ENCODE assay signal across 13 cellular contexts in the genomic region with DNA sequence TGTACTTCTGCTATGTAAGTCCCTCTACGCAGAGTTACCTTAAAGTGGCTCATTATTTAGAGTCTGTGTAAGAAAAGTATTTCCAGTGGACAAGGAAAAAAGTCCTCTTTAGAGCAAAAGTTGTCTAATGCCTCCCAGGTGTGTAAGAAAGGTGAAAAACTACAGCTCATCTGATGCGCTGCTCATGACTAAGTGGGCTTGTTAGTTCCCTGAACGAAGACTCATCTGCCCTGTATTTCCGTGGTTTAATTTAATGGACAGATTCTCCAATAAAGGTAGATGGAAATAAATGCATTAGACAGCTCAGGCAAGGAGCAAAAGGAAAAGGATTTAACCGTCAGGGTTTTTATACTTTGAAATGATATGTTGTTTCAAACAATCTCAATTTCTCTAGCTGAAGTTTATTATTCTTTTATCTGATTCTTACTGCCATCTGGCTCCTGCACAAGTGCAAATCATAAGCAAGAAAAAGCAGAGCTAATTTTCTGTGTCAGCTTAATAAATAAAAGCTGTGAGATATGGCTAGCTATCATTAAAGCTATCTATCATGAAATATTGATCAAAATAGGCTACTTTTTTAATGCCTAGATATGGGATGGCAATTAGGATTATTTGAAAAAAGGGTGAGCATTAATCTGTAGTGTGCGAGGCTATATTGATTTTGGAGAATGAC.
A peak's percentile ranks its signal among the peaks of the same experiment; 100 is the strongest.
DNase-seq lines count a peak whose midpoint lies in the region; ATAC-seq and TF ChIP-seq lines count a peak whose summit lies in the region.
"Had no signal": no experiment of that assay in that cellular context is flagged by ENCODE, and none has a peak within 500 bp of the region (broad histone marks: within the 10 kb centered on the region; RNA-seq: fewer than 3 reads in every experiment).

No MANE protein-coding gene starts in this region.

- H3K4me1 ChIP-seq in mammary epithelial cell (ENCODE audit: insufficient read depth, low read length), result peaks cover 8% of the 10 kb centered on the region
- H3K4me1 ChIP-seq in breast epithelium, result no peaks in the 10 kb centered on the region
- H3K4me1 ChIP-seq in smooth muscle cell (ENCODE audit: low read depth), result no peaks in the 10 kb centered on the region

- TF ChIP-seq POLR2A in breast epithelium (IDR thresholded peaks at IDR 0.05), result no peak

- H3K79me2 ChIP-seq in mammary epithelial cell (ENCODE audit: insufficient read depth, low read length), result no peaks in the 10 kb centered on the region
- no peaks in the 10 kb centered on the region for H3K79me2 ChIP-seq in smooth muscle cell (ENCODE audit: low read depth)

- H3K27me3 ChIP-seq in mammary epithelial cell (ENCODE audit: insufficient read depth, low read length), result no peaks in the 10 kb centered on the region
- H3K27me3 ChIP-seq in breast epithelium, result no peaks in the 10 kb centered on the region
- H3K27me3 ChIP-seq in smooth muscle cell (ENCODE audit: low read depth), result no peaks in the 10 kb centered on the region

- H3K9ac ChIP-seq in mammary epithelial cell (ENCODE audit: insufficient read depth, low read length), result no peak overlapping the region
- no peak overlapping the region for H3K9ac ChIP-seq in smooth muscle cell (ENCODE audit: low read depth)

- ATAC-seq in SK-N-SH treated with all-trans-retinoic acid at 6 μM for 48 hours, result peak; percentile 50

- H3K4me2 ChIP-seq in mammary epithelial cell (ENCODE audit: insufficient read depth, low read depth, low read length) (no peak overlapping the region), smooth muscle cell (no peak overlapping the region)

- H3K4me3 ChIP-seq in mammary epithelial cell (replicated peaks in 1 of 3; ENCODE audit: insufficient read depth in 1 of 3, low read depth in 2 of 3, low read length in 3 of 3) (no peak overlapping the region), breast epithelium (no peak overlapping the region), smooth muscle cell (no peak overlapping the region)

- in situ Hi-C loops in mammary epithelial cell (cut with MboI; ENCODE audit: low sequenced_read_pairs in 2 of 2), result no loop called here

- intact Hi-C loops in mammary epithelial cell (cut with micrococcal nuclease) (no loop called here), breast epithelium (cut with DNase I; ENCODE audit: low total_unique reads) (no loop called here), posterior vena cava (cut with DNase I) (no loop called here)

- no peak overlapping the region for H3K27ac ChIP-seq in mammary epithelial cell (ENCODE audit: insufficient read depth, low read depth, low read length)
- no peak overlapping the region for H3K27ac ChIP-seq in breast epithelium
- peak overlapping the region; percentile 24 for H3K27ac ChIP-seq in epithelial cell of prostate
- peak overlapping the region; percentile 1 for H3K27ac ChIP-seq in smooth muscle cell (ENCODE audit: low read depth)

- H2AFZ ChIP-seq in mammary epithelial cell (ENCODE audit: low read depth, low read length) (peak overlapping the region; percentile 55), smooth muscle cell (ENCODE audit: low read depth) (no peak overlapping the region)

- H3K36me3 ChIP-seq in mammary epithelial cell (ENCODE audit: insufficient read depth, low read length) (no peaks in the 10 kb centered on the region), breast epithelium (no peaks in the 10 kb centered on the region), smooth muscle cell (ENCODE audit: low read depth) (no peaks in the 10 kb centered on the region)

- H3K9me3 ChIP-seq in mammary epithelial cell (replicated peaks; ENCODE audit: insufficient read depth, low read length) (no peaks in the 10 kb centered on the region), breast epithelium (no peaks in the 10 kb centered on the region), smooth muscle cell (replicated peaks; ENCODE audit: low read depth) (no peaks in the 10 kb centered on the region)

- WGBS in mammary epithelial cell (ENCODE audit: low coverage, missing lambda C conversion rate), result 44% methylated on average over 6 of the region's 6 CpGs
- WGBS in smooth muscle cell (ENCODE audit: low lambda C conversion rate), result 69% methylated on average over 6 of the region's 6 CpGs

- H4K20me1 ChIP-seq in mammary epithelial cell (ENCODE audit: insufficient read depth, low read length), result no peaks in the 10 kb centered on the region
- no peaks in the 10 kb centered on the region for H4K20me1 ChIP-seq in smooth muscle cell (ENCODE audit: low read depth)

- peak; percentile 36 for DNase-seq in mammary epithelial cell
- no peak for DNase-seq in breast epithelium (ENCODE audit: low spot score in 2 of 2)
- no peak for DNase-seq in epithelial cell of prostate (ENCODE audit: low read depth, low spot score)
- DNase-seq in smooth muscle cell (lab: John Stamatoyannopoulos, UW; ENCODE audit: unreplicated experiment), result no peak
- DNase-seq in activated naive CD4-positive, alpha-beta T cell treated with Interleukin-2 at 50 U/mL for 16 hours, result no peak
- no peak for DNase-seq in posterior vena cava (ENCODE audit: low spot score)
- no peak for DNase-seq in GM19240 (ENCODE audit: insufficient read length, low spot score)
- DNase-seq: C1 segment of cervical spinal cord; CD4-positive, alpha-beta T cell; DMS53; GOT3; H9 had no signal

- CTCF ChIA-PET in mammary epithelial cell (lab: Charles Lee; ENCODE audit: low non-redundant PET), result no interaction called here

- TF ChIP-seq CTCF in mammary epithelial cell (conservative IDR thresholded peaks at IDR 0.05 in 1 of 2, IDR thresholded peaks at IDR 0.05 in 1 of 2; ENCODE audit: extremely low read depth in 1 of 2, insufficient read depth in 1 of 2, low read depth in 1 of 2, low read length in 2 of 2), result no peak
- TF ChIP-seq CTCF in breast epithelium (IDR thresholded peaks at IDR 0.05), result no peak
- no peak for TF ChIP-seq CTCF in smooth muscle cell (IDR thresholded peaks at IDR 0.05; ENCODE audit: borderline replicate concordance, insufficient read depth, poor library complexity, severe bottlenecking)

- dilution Hi-C loops in mammary epithelial cell (cut with HindIII; ENCODE audit: low sequenced_read_pairs), result no loop called here

- no peaks in the 10 kb centered on the region for H3F3A ChIP-seq in smooth muscle cell (ENCODE audit: low read depth)

- BruUV-seq in mammary epithelial cell (replicated peaks; lab: Mats Ljungman, UMichigan), result no TSS peak

TF ChIP-seq in SK-N-SH treated with all-trans-retinoic acid at 6 μM for 48 hours, 23 proteins besides CTCF, POLR2A, EP300 and RAD21:
- TF ChIP-seq, protein P1, sequence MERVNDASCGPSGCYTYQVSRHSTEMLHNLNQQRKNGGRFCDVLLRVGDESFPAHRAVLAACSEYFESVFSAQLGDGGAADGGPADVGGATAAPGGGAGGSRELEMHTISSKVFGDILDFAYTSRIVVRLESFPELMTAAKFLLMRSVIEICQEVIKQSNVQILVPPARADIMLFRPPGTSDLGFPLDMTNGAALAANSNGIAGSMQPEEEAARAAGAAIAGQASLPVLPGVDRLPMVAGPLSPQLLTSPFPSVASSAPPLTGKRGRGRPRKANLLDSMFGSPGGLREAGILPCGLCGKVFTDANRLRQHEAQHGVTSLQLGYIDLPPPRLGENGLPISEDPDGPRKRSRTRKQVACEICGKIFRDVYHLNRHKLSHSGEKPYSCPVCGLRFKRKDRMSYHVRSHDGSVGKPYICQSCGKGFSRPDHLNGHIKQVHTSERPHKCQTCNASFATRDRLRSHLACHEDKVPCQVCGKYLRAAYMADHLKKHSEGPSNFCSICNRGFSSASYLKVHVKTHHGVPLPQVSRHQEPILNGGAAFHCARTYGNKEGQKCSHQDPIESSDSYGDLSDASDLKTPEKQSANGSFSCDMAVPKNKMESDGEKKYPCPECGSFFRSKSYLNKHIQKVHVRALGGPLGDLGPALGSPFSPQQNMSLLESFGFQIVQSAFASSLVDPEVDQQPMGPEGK (CRISPR knock-in tag; IDR thresholded peaks at IDR 0.05; ENCODE audit: borderline replicate concordance), result no peak
- TF ChIP-seq ZNF565 (CRISPR knock-in tag; conservative IDR thresholded peaks at IDR 0.05; ENCODE audit: low read depth) (no peak), ZFP3 (CRISPR knock-in tag; IDR thresholded peaks at IDR 0.05) (no peak), TCF4 (CRISPR knock-in tag; IDR thresholded peaks at IDR 0.05; ENCODE audit: borderline replicate concordance) (peak; percentile 69), CSDC2 (CRISPR knock-in tag; IDR thresholded peaks at IDR 0.05) (no peak), ESRRG (CRISPR knock-in tag; IDR thresholded peaks at IDR 0.05) (no peak), ARNTL (CRISPR knock-in tag; IDR thresholded peaks at IDR 0.05; ENCODE audit: borderline replicate concordance, low read depth) (no peak)
- TF ChIP-seq, protein P2, sequence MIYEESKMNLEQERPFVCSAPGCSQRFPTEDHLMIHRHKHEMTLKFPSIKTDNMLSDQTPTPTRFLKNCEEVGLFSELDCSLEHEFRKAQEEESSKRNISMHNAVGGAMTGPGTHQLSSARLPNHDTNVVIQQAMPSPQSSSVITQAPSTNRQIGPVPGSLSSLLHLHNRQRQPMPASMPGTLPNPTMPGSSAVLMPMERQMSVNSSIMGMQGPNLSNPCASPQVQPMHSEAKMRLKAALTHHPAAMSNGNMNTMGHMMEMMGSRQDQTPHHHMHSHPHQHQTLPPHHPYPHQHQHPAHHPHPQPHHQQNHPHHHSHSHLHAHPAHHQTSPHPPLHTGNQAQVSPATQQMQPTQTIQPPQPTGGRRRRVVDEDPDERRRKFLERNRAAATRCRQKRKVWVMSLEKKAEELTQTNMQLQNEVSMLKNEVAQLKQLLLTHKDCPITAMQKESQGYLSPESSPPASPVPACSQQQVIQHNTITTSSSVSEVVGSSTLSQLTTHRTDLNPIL (CRISPR knock-in tag; IDR thresholded peaks at IDR 0.05; ENCODE audit: low read depth), result no peak

Comparison
In these comparisons a context has a peak if more than half of its experiments do, and no peak if none do; other contexts are left out.
1. H3K27ac ChIP-seq: peak in epithelial cell of prostate (single experiment) and smooth muscle cell (single experiment); none in mammary epithelial cell (single experiment) and breast epithelium (0 of 2).